In genomic region chr22:45603631-45604030, GRCh38 we compare ENCODE assay signal across 21 cellular contexts.
DNase-seq lines count a peak whose midpoint lies in the region; ATAC-seq, FAIRE-seq and TF ChIP-seq lines count a peak whose summit lies in the region.
"Had no signal": no experiment of that assay in that cellular context is flagged by ENCODE, and none has a peak within 500 bp of the region (broad histone marks: within the 10 kb centered on the region; RNA-seq: fewer than 3 reads in every experiment).

No MANE protein-coding gene starts in this region.

- H3K36me3 ChIP-seq in A673 (ENCODE audit: insufficient read depth, low read length, poor library complexity, severe bottlenecking) (no peaks in the 10 kb centered on the region), SK-N-MC (ENCODE audit: insufficient read depth, low read length) (no peaks in the 10 kb centered on the region), kidney (ENCODE audit: control insufficient read depth in 1 of 2, insufficient read depth in 2 of 2, low read length in 2 of 2) (no peaks in the 10 kb centered on the region)
- H3K36me3 ChIP-seq: brain microvascular endothelial cell, gastrocnemius medialis, HAP-1, left lung, upper lobe of left lung had no signal

- FAIRE-seq in kidney (lab: Jason Lieb, UNC), result no peak

- no peaks in the 10 kb centered on the region for H3K9me3 Mint-ChIP-seq in HFFc6
- H3K9me3 Mint-ChIP-seq: activated T-helper 17 cell treated with anti-CD3 and anti-CD28 coated beads, Interleukin-2, amount 50 U/mL, for 72 hours; stimulated activated naive CD8-positive, alpha-beta T cell treated with anti-CD3 and anti-CD28 coated beads, Interleukin-15, amount 100 ng/mL, for 72 hours had no signal

- peak overlapping the region; percentile 46 for H3K4me3 ChIP-seq in A673 (ENCODE audit: low read depth, low read length, poor library complexity, severe bottlenecking)
- H3K4me3 ChIP-seq in SK-N-MC, result peak overlapping the region; percentile 74
- H3K4me3 ChIP-seq in kidney (ENCODE audit: low read length in 2 of 2), result no peak overlapping the region
- H3K4me3 ChIP-seq: gastrocnemius medialis, HAP-1, left lung, upper lobe of left lung had no signal

- ATAC-seq in HG03520 (IDR thresholded peaks at IDR 0.05; ENCODE audit: unreplicated experiment), result no peak
- ATAC-seq: activated T-helper 17 cell treated with anti-CD3 and anti-CD28 coated beads, Interleukin-2, amount 50 U/mL, for 72 hours; gastrocnemius medialis; left lung; stimulated activated naive CD8-positive, alpha-beta T cell treated with anti-CD3 and anti-CD28 coated beads, Interleukin-15, amount 100 ng/mL, for 72 hours had no signal

- DNase-seq in A673 (ENCODE audit: low spot score) (peak; percentile 46), HFFc6 (no peak), SK-N-MC (ENCODE audit: low read depth, low spot score) (no peak), kidney (peak; percentile 37), HT-29 (ENCODE audit: low spot score) (no peak), NCI-H1092 treated with DMSO at 0.1 percent for 48 hours (lab: John Stamatoyannopoulos, UW) (no peak), anterior cingulate cortex (lab: John Stamatoyannopoulos, UW) (no peak)
- DNase-seq: activated CD4-positive, alpha-beta T cell treated with anti-CD3 and anti-CD28 coated beads for 1 hour; Caco-2; dermis blood vessel endothelial cell; gastrocnemius medialis; KG1; left lung; NCI-H1694; SHP77 treated with DMSO at 0.1 percent for 48 hours; stimulated activated naive CD8-positive, alpha-beta T cell treated with anti-CD3 and anti-CD28 coated beads, Interleukin-15, amount 100 ng/mL, for 72 hours; upper lobe of left lung had no signal

- H3K4me1 ChIP-seq in A673 (ENCODE audit: insufficient read depth, low read length, poor library complexity, severe bottlenecking), result peaks cover 36% of the 10 kb centered on the region
- H3K4me1 ChIP-seq in kidney (ENCODE audit: control insufficient read depth in 1 of 2, insufficient read depth in 1 of 2, low read depth in 1 of 2, low read length in 2 of 2), result peaks cover 0 to 5% of the 10 kb centered on the region in 2 donors
- H3K4me1 ChIP-seq: HAP-1, upper lobe of left lung had no signal

- no peaks in the 10 kb centered on the region for H3K27me3 ChIP-seq in A673 (replicated peaks; ENCODE audit: insufficient read depth, low read depth, low read length, poor library complexity)
- H3K27me3 ChIP-seq: brain microvascular endothelial cell, gastrocnemius medialis, upper lobe of left lung had no signal

- POLR2A ChIA-PET in A673 (lab: Charles Lee; ENCODE audit: low non-redundant PET), result interaction anchor here (0.5 kb wide), 1 partner anchor 48 kb away, joined by 3 read pairs; no protein-coding TSS in a partner anchor

- CTCF ChIA-PET in A673 (lab: Charles Lee), result interaction anchor here (1.4 kb wide), 1 partner anchor 26 kb away, joined by 3 read pairs; no protein-coding TSS in a partner anchor

- H3K4me3 Mint-ChIP-seq in HFFc6, result no peak overlapping the region
- H3K4me3 Mint-ChIP-seq: activated T-helper 17 cell treated with anti-CD3 and anti-CD28 coated beads, Interleukin-2, amount 50 U/mL, for 72 hours; stimulated activated naive CD8-positive, alpha-beta T cell treated with anti-CD3 and anti-CD28 coated beads, Interleukin-15, amount 100 ng/mL, for 72 hours had no signal

- BruUV-seq in A673 (replicated peaks; lab: Mats Ljungman, UMichigan), result no TSS peak

- no peak for TF ChIP-seq CTCF in A673 (conservative IDR thresholded peaks at IDR 0.05; ENCODE audit: low read depth, low read length)
- TF ChIP-seq CTCF in HFFc6 (IDR thresholded peaks at IDR 0.05), result no peak
- TF ChIP-seq CTCF in kidney (IDR thresholded peaks at IDR 0.05; ENCODE audit: borderline replicate concordance, extremely low read depth, insufficient read depth), result no peak

- H3K27me3 Mint-ChIP-seq in HFFc6 (ENCODE audit: insufficient read depth), result peaks cover 10% of the 10 kb centered on the region
- H3K27me3 Mint-ChIP-seq: activated T-helper 17 cell treated with anti-CD3 and anti-CD28 coated beads, Interleukin-2, amount 50 U/mL, for 72 hours; stimulated activated naive CD8-positive, alpha-beta T cell treated with anti-CD3 and anti-CD28 coated beads, Interleukin-15, amount 100 ng/mL, for 72 hours had no signal

- H3K36me3 Mint-ChIP-seq in HFFc6 (ENCODE audit: low read depth), result peaks cover 25% of the 10 kb centered on the region

- intact Hi-C loops in A673 (cut with micrococcal nuclease; ENCODE audit: unreplicated experiment), result no loop called here
- intact Hi-C loops in kidney (cut with DNase I), result no loop called here

- peaks cover 54% of the 10 kb centered on the region for H3K4me1 Mint-ChIP-seq in HFFc6 (ENCODE audit: low read depth)

- H3K9ac ChIP-seq in SK-N-MC (ENCODE audit: insufficient read length) (no peak overlapping the region), kidney (ENCODE audit: low read length in 2 of 2) (no peak overlapping the region)

- H3K27ac ChIP-seq in A673 (ENCODE audit: low read depth, low read length, poor library complexity, severe bottlenecking) (peak overlapping the region; percentile 81), SK-N-MC (peak overlapping the region; percentile 48; the same call in 1 of the 2 replicates), kidney (ENCODE audit: low read depth in 2 of 2, low read length in 2 of 2) (no peak overlapping the region)
- H3K27ac ChIP-seq: brain microvascular endothelial cell, gastrocnemius medialis, left lung, upper lobe of left lung had no signal

- H3K9me3 ChIP-seq in A673 (ENCODE audit: low read depth, low read length, poor library complexity, severe bottlenecking) (no peaks in the 10 kb centered on the region), SK-N-MC (ENCODE audit: low read depth, low read length) (no peaks in the 10 kb centered on the region), kidney (ENCODE audit: control insufficient read depth in 1 of 2, low read length in 2 of 2) (no peaks in the 10 kb centered on the region)
- H3K9me3 ChIP-seq: Caco-2, gastrocnemius medialis, HAP-1, left lung, upper lobe of left lung had no signal

- H3K27ac Mint-ChIP-seq in HFFc6, result peak overlapping the region; percentile 11; the same call in 1 of the 2 replicates
- H3K27ac Mint-ChIP-seq: activated T-helper 17 cell treated with anti-CD3 and anti-CD28 coated beads, Interleukin-2, amount 50 U/mL, for 72 hours had no signal

Comparison
In these comparisons a context has a peak if more than half of its experiments do, and no peak if none do; other contexts are left out.
1. DNase-seq: peak in A673 (single experiment) and kidney (single experiment); none in HFFc6 (single experiment), SK-N-MC (single experiment), HT-29 (single experiment), NCI-H1092 treated with DMSO at 0.1 percent for 48 hours (single experiment) and anterior cingulate cortex (0 of 58).
2. H3K27ac ChIP-seq: peak in A673 (single experiment) and SK-N-MC (single experiment); none in kidney (0 of 2).
3. H3K4me3 ChIP-seq: peak in A673 (single experiment) and SK-N-MC (single experiment); none in kidney (0 of 2).